In the genomic region with DNA sequence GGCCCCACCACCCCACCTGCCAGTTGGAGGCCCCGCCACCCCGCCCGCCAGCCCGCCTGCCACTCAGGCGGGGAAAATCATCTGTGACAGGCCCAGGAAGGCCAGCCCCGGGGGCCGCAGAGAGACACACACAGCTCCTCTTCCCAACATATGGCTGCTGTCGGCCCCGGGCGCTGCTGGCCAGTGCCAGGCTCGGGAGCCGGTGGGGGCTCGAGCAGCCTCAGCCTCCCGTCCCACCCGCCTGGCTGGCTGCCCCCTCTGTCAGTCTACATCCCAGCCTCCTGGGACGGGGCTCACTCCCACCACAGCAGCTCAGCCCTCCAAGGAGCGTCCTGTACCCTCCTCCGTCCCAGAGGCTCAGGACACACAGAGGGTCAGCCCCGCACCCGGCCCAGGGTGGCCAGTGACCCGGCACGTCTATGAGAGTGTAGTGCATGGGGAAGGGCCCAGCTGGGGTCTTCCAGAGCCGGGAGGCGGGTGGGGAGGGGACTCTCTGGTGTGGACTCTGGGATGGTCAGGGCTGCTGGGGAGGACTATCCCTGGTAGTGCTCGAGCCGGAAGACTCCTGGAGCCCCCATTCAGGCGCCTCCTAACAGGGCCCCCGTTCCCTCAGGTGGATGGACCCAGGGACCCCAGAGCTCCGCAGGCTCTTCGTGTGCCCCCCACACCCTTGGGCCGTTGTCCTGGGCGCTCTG, we compare ENCODE assay signal across 1 cellular context.
TF ChIP-seq lines count a peak whose summit lies in the region.

No MANE protein-coding gene starts in this region.

TF ChIP-seq in HepG2, 621 proteins besides CTCF, POLR2A, EP300 and RAD21:
- TF ChIP-seq TBX2 (CRISPR knock-in tag; IDR thresholded peaks at IDR 0.05; ENCODE audit: borderline replicate concordance) (no peak), ZNF263 (CRISPR knock-in tag; IDR thresholded peaks at IDR 0.05) (peak; percentile 66)
- TF ChIP-seq, protein P1, sequence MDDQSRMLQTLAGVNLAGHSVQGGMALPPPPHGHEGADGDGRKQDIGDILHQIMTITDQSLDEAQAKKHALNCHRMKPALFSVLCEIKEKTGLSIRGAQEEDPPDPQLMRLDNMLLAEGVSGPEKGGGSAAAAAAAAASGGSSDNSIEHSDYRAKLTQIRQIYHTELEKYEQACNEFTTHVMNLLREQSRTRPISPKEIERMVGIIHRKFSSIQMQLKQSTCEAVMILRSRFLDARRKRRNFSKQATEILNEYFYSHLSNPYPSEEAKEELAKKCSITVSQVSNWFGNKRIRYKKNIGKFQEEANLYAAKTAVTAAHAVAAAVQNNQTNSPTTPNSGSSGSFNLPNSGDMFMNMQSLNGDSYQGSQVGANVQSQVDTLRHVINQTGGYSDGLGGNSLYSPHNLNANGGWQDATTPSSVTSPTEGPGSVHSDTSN (CRISPR knock-in tag; IDR thresholded peaks at IDR 0.05; ENCODE audit: borderline replicate concordance): no peak
